ENCODE assay signal across 8 cellular contexts in the genomic region with DNA sequence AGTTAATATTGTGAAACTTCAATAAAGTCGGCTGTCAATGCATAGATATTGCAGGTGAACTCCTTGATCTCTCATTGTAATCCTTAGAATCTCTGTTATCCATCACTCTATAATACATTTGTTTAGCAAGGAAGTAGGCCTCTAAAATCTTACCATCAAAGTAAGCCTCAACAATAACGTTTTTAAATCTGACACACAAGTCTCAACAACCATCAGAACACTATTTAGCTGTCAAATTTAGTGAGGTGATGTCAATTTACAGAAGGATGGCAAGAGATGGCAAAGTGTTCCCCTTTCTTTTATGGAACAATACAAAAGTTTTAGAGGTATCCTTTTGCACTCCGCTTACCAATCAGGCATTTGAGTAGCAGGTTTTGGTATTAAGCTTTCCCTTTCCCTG.
"Had no signal": no experiment of that assay in that cellular context is flagged by ENCODE, and none has a peak within 500 bp of the region (broad histone marks: within the 10 kb centered on the region; RNA-seq: fewer than 3 reads in every experiment).

No MANE protein-coding gene starts in this region.

- H3K4me3 ChIP-seq: GM12878 had no signal

- ATAC-seq: GM12878 had no signal

- FAIRE-seq: G401.6, GM12878, GM12891, GM12892, GM18507, GM19239 had no signal

- DNase-seq: GDM1, GF-D8 had no signal
